Comparison of ENCODE assay signal across 27 cellular contexts in the genomic region with DNA sequence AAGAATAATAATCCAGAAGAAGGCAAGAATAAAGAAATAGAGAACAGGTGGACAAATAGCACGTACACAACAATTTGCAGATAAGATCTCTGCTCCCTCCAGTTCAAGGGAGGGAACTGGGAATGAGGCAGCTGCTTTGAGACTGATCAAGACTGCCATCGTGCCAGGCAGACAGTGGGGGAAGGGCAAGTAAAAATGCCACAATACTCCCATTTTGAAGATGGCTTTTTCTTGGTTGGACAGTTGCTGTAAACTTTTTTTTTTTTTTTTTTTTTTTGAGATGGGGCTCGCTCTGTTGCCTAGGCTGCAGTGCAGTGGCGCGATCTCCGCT. TPM values are rescaled to one million over a fixed set of nuclear protein-coding genes. Genes with fewer than 3 reads are reported as not detected.
DNase-seq lines count a peak whose midpoint lies in the region; ATAC-seq and TF ChIP-seq lines count a peak whose summit lies in the region.
"Had no signal": no experiment of that assay in that cellular context is flagged by ENCODE, and none has a peak within 500 bp of the region (broad histone marks: within the 10 kb centered on the region; RNA-seq: fewer than 3 reads in every experiment).

No MANE protein-coding gene starts in this region.

- H3K36me3 ChIP-seq in OCI-LY3 (replicated peaks; ENCODE audit: low read depth, low read length) (peaks cover 3% of the 10 kb centered on the region), body of pancreas (replicated peaks in 1 of 2; ENCODE audit: insufficient read depth in 1 of 2, low read depth in 2 of 2) (no peaks in the 10 kb centered on the region)
- H3K36me3 ChIP-seq: SJCRH30 had no signal

- H3K27me3 Mint-ChIP-seq in activated CD4-positive, alpha-beta memory T cell treated with anti-CD3 and anti-CD28 coated beads for 36 hours = no peaks in the 10 kb centered on the region
- no peaks in the 10 kb centered on the region for H3K27me3 Mint-ChIP-seq in activated CD4-positive, alpha-beta memory T cell treated with anti-CD3 and anti-CD28 coated beads, Interleukin-2, amount 10 ng/mL, durations not matched to agents 7 days and 5 days
- H3K27me3 Mint-ChIP-seq: CD4-positive, alpha-beta memory T cell had no signal

- H3K27ac ChIP-seq in OCI-LY3 (ENCODE audit: low read length) (peak overlapping the region; percentile 55; the same call in 1 of the 2 replicates), body of pancreas (no peak overlapping the region)
- H3K27ac ChIP-seq: A549; BLaER1 treated with 17β-estradiol and CSF1 and Interleukin-3, amounts not matched to agents 10 nM and 100 nM; PC-9; SJCRH30 had no signal

- H3K27ac Mint-ChIP-seq in activated CD4-positive, alpha-beta memory T cell treated with anti-CD3 and anti-CD28 coated beads for 36 hours = peak overlapping the region; percentile 33
- no peak overlapping the region for H3K27ac Mint-ChIP-seq in activated CD4-positive, alpha-beta memory T cell treated with anti-CD3 and anti-CD28 coated beads, Interleukin-2, amount 10 ng/mL, durations not matched to agents 7 days and 5 days

- ATAC-seq in body of pancreas (peak; percentile 62), HG02840 (IDR thresholded peaks at IDR 0.05; ENCODE audit: low FRiP score, unreplicated experiment) (no peak)
- ATAC-seq in stimulated activated naive CD8-positive, alpha-beta T cell treated with anti-CD3 and anti-CD28 coated beads, Interleukin-15, Interleukin-2, amounts not matched to agents 100 U/mL and 50 U/mL, for 24 hours = no peak
- ATAC-seq: A549, K562, Right ventricle myocardium inferior had no signal

- no peaks in the 10 kb centered on the region for H3K9me3 ChIP-seq in OCI-LY3 (ENCODE audit: insufficient read depth, low read length)
- H3K9me3 ChIP-seq in body of pancreas = no peaks in the 10 kb centered on the region
- H3K9me3 ChIP-seq: A549, SJCRH30 had no signal

- 45 to 76% methylated on average over 3 to 6 of the region's 6 CpGs for WGBS in body of pancreas, 2 donors

- H2AFZ ChIP-seq in OCI-LY3 (ENCODE audit: low read depth, low read length) = no peak overlapping the region
- H2AFZ ChIP-seq: PC-9 had no signal

- no peak overlapping the region for H3K9ac ChIP-seq in OCI-LY3 (ENCODE audit: low read length)
- H3K9ac ChIP-seq: BLaER1 treated with 17β-estradiol and CSF1 and Interleukin-3, amounts not matched to agents 10 nM and 100 nM had no signal

- no peak overlapping the region for H3K4me2 ChIP-seq in OCI-LY3 (ENCODE audit: low read length)
- H3K4me2 ChIP-seq: A549; BLaER1 treated with 17β-estradiol and CSF1 and Interleukin-3, amounts not matched to agents 10 nM and 100 nM; PC-9 had no signal

- H3K4me1 Mint-ChIP-seq in activated CD4-positive, alpha-beta memory T cell treated with anti-CD3 and anti-CD28 coated beads for 36 hours (ENCODE audit: low read depth) = peaks cover 22% of the 10 kb centered on the region
- H3K4me1 Mint-ChIP-seq in activated CD4-positive, alpha-beta memory T cell treated with anti-CD3 and anti-CD28 coated beads, Interleukin-2, amount 10 ng/mL, durations not matched to agents 7 days and 5 days = peaks cover 11% of the 10 kb centered on the region

- no peak overlapping the region for H3K4me3 Mint-ChIP-seq in activated CD4-positive, alpha-beta memory T cell treated with anti-CD3 and anti-CD28 coated beads for 36 hours
- no peak overlapping the region for H3K4me3 Mint-ChIP-seq in activated CD4-positive, alpha-beta memory T cell treated with anti-CD3 and anti-CD28 coated beads, Interleukin-2, amount 10 ng/mL, durations not matched to agents 7 days and 5 days
- H3K4me3 Mint-ChIP-seq: CD4-positive, alpha-beta memory T cell had no signal

- no peaks in the 10 kb centered on the region for H3K27me3 ChIP-seq in OCI-LY3 (ENCODE audit: low read depth, low read length)
- no peaks in the 10 kb centered on the region for H3K27me3 ChIP-seq in body of pancreas
- H3K27me3 ChIP-seq: SJCRH30 had no signal

- CTCF ChIA-PET in activated CD4-positive, alpha-beta memory T cell treated with anti-CD3 and anti-CD28 coated beads for 36 hours (lab: Charles Lee) = no interaction called here
- CTCF ChIA-PET in activated CD4-positive, alpha-beta memory T cell treated with anti-CD3 and anti-CD28 coated beads, Interleukin-2, amount 10 ng/mL, durations not matched to agents 7 days and 5 days (lab: Charles Lee) = no interaction called here

- TF ChIP-seq POLR2A in body of pancreas (IDR thresholded peaks at IDR 0.05) = no peak

- H3K4me3 ChIP-seq in OCI-LY3 (ENCODE audit: low read length) = no peak overlapping the region
- no peak overlapping the region for H3K4me3 ChIP-seq in body of pancreas
- H3K4me3 ChIP-seq: A549; BLaER1 treated with 17β-estradiol and CSF1 and Interleukin-3, amounts not matched to agents 10 nM and 100 nM; K562; PC-9; SJCRH30 had no signal

- POLR2A ChIA-PET in activated CD4-positive, alpha-beta memory T cell treated with anti-CD3 and anti-CD28 coated beads for 36 hours (lab: Charles Lee) = interaction anchor here (0.8 kb wide), 1 partner anchor 17 kb away, joined by 3 read pairs; no protein-coding TSS in a partner anchor
- POLR2A ChIA-PET in activated CD4-positive, alpha-beta memory T cell treated with anti-CD3 and anti-CD28 coated beads, Interleukin-2, amount 10 ng/mL, durations not matched to agents 7 days and 5 days (lab: Charles Lee) = no interaction called here

- no peaks in the 10 kb centered on the region for H3K79me2 ChIP-seq in OCI-LY3 (ENCODE audit: low read length)

- intact Hi-C loops in activated CD4-positive, alpha-beta memory T cell treated with anti-CD3 and anti-CD28 coated beads for 36 hours (cut with micrococcal nuclease) = no loop called here
- intact Hi-C loops in body of pancreas (cut with DNase I) (no loop called here), head of caudate nucleus (cut with DNase I) (no loop called here)

- no peak for DNase-seq in activated CD4-positive, alpha-beta memory T cell treated with anti-CD3 and anti-CD28 coated beads for 36 hours
- no peak for DNase-seq in activated CD4-positive, alpha-beta memory T cell treated with anti-CD3 and anti-CD28 coated beads, Interleukin-2, amount 10 ng/mL, durations not matched to agents 7 days and 5 days
- DNase-seq in DMS 273 (lab: John Stamatoyannopoulos, UW; ENCODE audit: unreplicated experiment) (peak; percentile 65), body of pancreas (peak in 3 of 4 donors; percentile 34 to 58 (median 39)), head of caudate nucleus (no peak)
- no peak for DNase-seq in stimulated activated naive CD8-positive, alpha-beta T cell treated with anti-CD3 and anti-CD28 coated beads, Interleukin-15, Interleukin-2, amounts not matched to agents 100 U/mL and 50 U/mL, for 24 hours
- DNase-seq: AML-193; CD4-positive, alpha-beta memory T cell; COR-L47; DMS79 treated with DMSO at 0.1 percent for 48 hours; Kasumi-1; NCI-H1092 treated with DMSO at 0.1 percent for 48 hours; NCI-H1436; NCI-H187; NCI-H2081 treated with DMSO at 0.1 percent for 48 hours; NCI-H446 treated with DMSO at 0.1 percent for 48 hours; NCI-H526; NCI-H82; NK-92 treated with Interleukin-12 subunit alpha and Interleukin-12 subunit beta, amount 100 ng/mL, for 24 hours; PC-9; SJCRH30 had no signal

- H3K4me1 ChIP-seq in OCI-LY3 (ENCODE audit: low read length) = peaks cover 13% of the 10 kb centered on the region
- H3K4me1 ChIP-seq in body of pancreas = peaks cover 4% of the 10 kb centered on the region
- H3K4me1 ChIP-seq: A549; BLaER1 treated with 17β-estradiol and CSF1 and Interleukin-3, amounts not matched to agents 10 nM and 100 nM; SJCRH30 had no signal

- H3K36me3 Mint-ChIP-seq in activated CD4-positive, alpha-beta memory T cell treated with anti-CD3 and anti-CD28 coated beads for 36 hours = peaks cover 7% of the 10 kb centered on the region
- peaks cover 13% of the 10 kb centered on the region for H3K36me3 Mint-ChIP-seq in activated CD4-positive, alpha-beta memory T cell treated with anti-CD3 and anti-CD28 coated beads, Interleukin-2, amount 10 ng/mL, durations not matched to agents 7 days and 5 days (ENCODE audit: low read depth)

- H4K20me1 ChIP-seq in OCI-LY3 (ENCODE audit: insufficient read depth, low read length) = no peaks in the 10 kb centered on the region

- no peaks in the 10 kb centered on the region for H3K9me3 Mint-ChIP-seq in activated CD4-positive, alpha-beta memory T cell treated with anti-CD3 and anti-CD28 coated beads for 36 hours
- H3K9me3 Mint-ChIP-seq in activated CD4-positive, alpha-beta memory T cell treated with anti-CD3 and anti-CD28 coated beads, Interleukin-2, amount 10 ng/mL, durations not matched to agents 7 days and 5 days = no peaks in the 10 kb centered on the region

- TF ChIP-seq CTCF in OCI-LY3 (IDR thresholded peaks at IDR 0.05; ENCODE audit: low read depth, low read length) (no peak), body of pancreas (IDR thresholded peaks at IDR 0.05) (no peak)

RNA-seq across cellular contexts. Expression of gene USP11, which starts 17.2 kb away (rescaled TPM):
- 10 to 100 TPM; 25.7 to 27.7 TPM for total RNA-seq in activated CD4-positive, alpha-beta memory T cell treated with anti-CD3 and anti-CD28 coated beads for 36 hours
- 10 to 100 TPM; 27.6 to 29.4 TPM for total RNA-seq in activated CD4-positive, alpha-beta memory T cell treated with anti-CD3 and anti-CD28 coated beads, Interleukin-2, amount 10 ng/mL, durations not matched to agents 7 days and 5 days
- 10 to 100 TPM; 23.1 to 33.3 TPM for total RNA-seq in body of pancreas

RNA-seq across cellular contexts. Expression of gene CDK16, which starts 31.5 kb away (rescaled TPM):
- 10 to 100 TPM; 64.3 to 68.8 TPM for total RNA-seq in activated CD4-positive, alpha-beta memory T cell treated with anti-CD3 and anti-CD28 coated beads for 36 hours
- total RNA-seq in activated CD4-positive, alpha-beta memory T cell treated with anti-CD3 and anti-CD28 coated beads, Interleukin-2, amount 10 ng/mL, durations not matched to agents 7 days and 5 days = 10 to 100 TPM; 59.6 to 60.0 TPM
- 10 to 100 TPM; 53.2 to 83.4 TPM for total RNA-seq in body of pancreas

RNA-seq across cellular contexts. Expression of gene UBA1, which starts 56.4 kb away (rescaled TPM):
- total RNA-seq in activated CD4-positive, alpha-beta memory T cell treated with anti-CD3 and anti-CD28 coated beads for 36 hours = 100 to 1,000 TPM; 266 to 278 TPM
- total RNA-seq in activated CD4-positive, alpha-beta memory T cell treated with anti-CD3 and anti-CD28 coated beads, Interleukin-2, amount 10 ng/mL, durations not matched to agents 7 days and 5 days = 100 to 1,000 TPM; 180 to 187 TPM
- total RNA-seq in body of pancreas = 10 to 100 TPM; 70.8 to 82.4 TPM

Comparison
In these comparisons a context has a peak if more than half of its experiments do, and no peak if none do; other contexts are left out.
1. DNase-seq: peak in DMS 273 (single experiment) and body of pancreas (3 of 4); none in activated CD4-positive, alpha-beta memory T cell treated with anti-CD3 and anti-CD28 coated beads for 36 hours (single experiment), activated CD4-positive, alpha-beta memory T cell treated with anti-CD3 and anti-CD28 coated beads, Interleukin-2, amount 10 ng/mL, durations not matched to agents 7 days and 5 days (single experiment), stimulated activated naive CD8-positive, alpha-beta T cell treated with anti-CD3 and anti-CD28 coated beads, Interleukin-15, Interleukin-2, amounts not matched to agents 100 U/mL and 50 U/mL, for 24 hours (single experiment) and head of caudate nucleus (0 of 42).